Comparison of ENCODE assay signal across 1 cellular context in genomic region chr4:123806057-123806456, GRCh38.
TF ChIP-seq lines count a peak whose summit lies in the region.

No MANE protein-coding gene starts in this region.

TF ChIP-seq in GM23338, 12 proteins besides CTCF, POLR2A, EP300 and RAD21 (continued from another document):
- no peak for TF ChIP-seq ETS1 (IDR thresholded peaks at IDR 0.05)
- no peak for TF ChIP-seq ZNF114 (CRISPR knock-in tag; IDR thresholded peaks at IDR 0.05)
- no peak for TF ChIP-seq REST (IDR thresholded peaks at IDR 0.05; ENCODE audit: unreplicated experiment)
- TF ChIP-seq STAT1 (IDR thresholded peaks at IDR 0.05; ENCODE audit: unreplicated experiment) = no peak
- TF ChIP-seq POLR2AphosphoS5 (IDR thresholded peaks at IDR 0.05; ENCODE audit: low read depth) = no peak
- no peak for TF ChIP-seq EZH2 (IDR thresholded peaks at IDR 0.05; ENCODE audit: low read depth, unreplicated experiment)
- TF ChIP-seq JUNB (IDR thresholded peaks at IDR 0.05; ENCODE audit: unreplicated experiment) = no peak
